10 cellular contexts compared by ENCODE assay signal in the genomic region with DNA sequence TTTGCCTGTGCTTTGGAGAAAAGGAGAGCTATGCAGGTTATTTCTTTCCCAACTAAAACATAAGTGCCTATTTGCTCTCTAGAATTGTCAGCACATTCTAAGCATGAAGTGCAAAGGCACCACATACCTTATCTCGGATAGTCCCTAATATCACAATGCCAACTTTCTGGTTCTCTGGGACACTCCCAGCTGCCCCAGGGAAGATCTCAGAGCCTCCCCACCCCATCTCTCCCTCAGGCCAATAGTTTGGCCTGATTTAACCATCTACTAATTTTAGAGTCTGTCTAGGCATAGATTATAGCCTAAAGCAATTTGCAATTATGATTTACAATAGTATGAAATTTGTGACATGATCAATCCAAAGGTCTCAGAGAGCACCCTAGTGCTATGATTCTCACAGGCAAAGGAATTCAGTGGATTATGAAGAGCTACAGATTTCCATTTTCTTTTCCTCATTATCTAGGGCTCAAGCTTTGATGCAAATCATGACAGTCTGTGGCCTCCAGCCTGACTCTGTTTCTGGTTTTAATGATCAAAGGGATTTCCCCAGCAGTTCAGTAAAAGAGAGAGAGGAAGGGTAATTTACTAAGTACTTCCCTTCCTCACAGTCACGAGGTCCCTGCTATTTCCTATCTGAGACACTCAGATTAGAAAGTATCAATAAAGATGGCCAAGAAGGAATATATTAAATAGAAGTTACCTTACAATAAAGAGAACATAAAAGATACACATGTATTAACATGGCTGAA.
A peak's percentile ranks its signal among the peaks of the same experiment; 100 is the strongest.
DNase-seq lines count a peak whose midpoint lies in the region; ATAC-seq, FAIRE-seq and TF ChIP-seq lines count a peak whose summit lies in the region.
"Had no signal": no experiment of that assay in that cellular context is flagged by ENCODE, and none has a peak within 500 bp of the region (broad histone marks: within the 10 kb centered on the region; RNA-seq: fewer than 3 reads in every experiment).

No MANE protein-coding gene starts in this region.

- no peak for FAIRE-seq in RCC 7860 (lab: Jason Lieb, UNC)

- peaks cover 69% of the 10 kb centered on the region for H3K4me1 Mint-ChIP-seq in activated naive CD8-positive, alpha-beta T cell treated with anti-CD3 and anti-CD28 coated beads, Interleukin-2, amount 50 U/mL, for 24 hours
- H3K4me1 Mint-ChIP-seq: brain had no signal

- ATAC-seq in GM19452 (IDR thresholded peaks at IDR 0.05; ENCODE audit: unreplicated experiment), result peak; percentile 75
- peak; percentile 76 for ATAC-seq in HG03196 (IDR thresholded peaks at IDR 0.05; ENCODE audit: unreplicated experiment)
- ATAC-seq in activated naive CD8-positive, alpha-beta T cell treated with anti-CD3 and anti-CD28 coated beads, Interleukin-2, amount 50 U/mL, for 24 hours, result peak; percentile 85

- CTCF ChIA-PET in GM10248 (lab: Yijun Ruan, JAX), result interaction anchor here (0.7 to 8.9 kb wide), 9 partner anchors 11 to 138 kb away, joined by 3 to 58 read pairs (median 4); a partner anchor contains a TSS

- H3K27ac Mint-ChIP-seq in activated naive CD8-positive, alpha-beta T cell treated with anti-CD3 and anti-CD28 coated beads, Interleukin-2, amount 50 U/mL, for 24 hours, result peak overlapping the region; percentile 73
- H3K27ac Mint-ChIP-seq: brain had no signal

- H3K4me3 Mint-ChIP-seq in activated naive CD8-positive, alpha-beta T cell treated with anti-CD3 and anti-CD28 coated beads, Interleukin-2, amount 50 U/mL, for 24 hours, result peak overlapping the region; percentile 5
- H3K4me3 Mint-ChIP-seq: brain had no signal

- POLR2A ChIA-PET in GM10248 (lab: Yijun Ruan, JAX), result no interaction called here

- TF ChIP-seq CTCF in GM10248 (IDR thresholded peaks at IDR 0.05; ENCODE audit: control extremely low read depth, extremely low read depth, low read depth, missing control alignments), result no peak

- DNase-seq in GM10248 (ENCODE audit: extremely low spot score), result peak; percentile 52
- DNase-seq in activated naive CD8-positive, alpha-beta T cell treated with anti-CD3 and anti-CD28 coated beads, Interleukin-2, amount 50 U/mL, for 24 hours, result no peak
- no peak for DNase-seq in activated gamma-delta T cell treated with Interleukin-2 at 50 U/mL for 16 hours
- DNase-seq in putamen (ENCODE audit: low spot score), result no peak
- no peak for DNase-seq in RCC 7860 (ENCODE audit: low spot score)
- no peak for DNase-seq in effector CD4-positive, alpha-beta T cell
- DNase-seq: NK-92 treated with Interleukin-12 subunit alpha and Interleukin-12 subunit beta, amount 100 ng/mL, for 24 hours had no signal

- peaks cover 8% of the 10 kb centered on the region for H3K27me3 Mint-ChIP-seq in activated naive CD8-positive, alpha-beta T cell treated with anti-CD3 and anti-CD28 coated beads, Interleukin-2, amount 50 U/mL, for 24 hours
- H3K27me3 Mint-ChIP-seq: brain had no signal

- H3K36me3 Mint-ChIP-seq in activated naive CD8-positive, alpha-beta T cell treated with anti-CD3 and anti-CD28 coated beads, Interleukin-2, amount 50 U/mL, for 24 hours (ENCODE audit: low read depth), result no peaks in the 10 kb centered on the region
- H3K36me3 Mint-ChIP-seq: brain had no signal

- no peaks in the 10 kb centered on the region for H3K9me3 Mint-ChIP-seq in activated naive CD8-positive, alpha-beta T cell treated with anti-CD3 and anti-CD28 coated beads, Interleukin-2, amount 50 U/mL, for 24 hours
